ENCODE assay signal across 8 cellular contexts in genomic region chr16:85800321-85800669, GRCh38. TPM values are rescaled to one million over a fixed set of nuclear protein-coding genes. Genes with fewer than 3 reads are reported as not detected.
DNase-seq lines count a peak whose midpoint lies in the region; ATAC-seq and TF ChIP-seq lines count a peak whose summit lies in the region.

No MANE protein-coding gene starts in this region.

- no peak for DNase-seq in SK-N-SH
- no peak for DNase-seq in RWPE2 (ENCODE audit: low spot score)
- DNase-seq in effector CD8-positive, alpha-beta T cell (lab: John Stamatoyannopoulos, UW) = peak; percentile 45
- DNase-seq in naive thymus-derived CD4-positive, alpha-beta T cell = peak in 1 of 9 donors; percentile 72
- DNase-seq in inferior parietal cortex (ENCODE audit: extremely low spot score) = no peak
- no peak for DNase-seq in SHP77 (lab: John Stamatoyannopoulos, UW)
- no peak for DNase-seq in NCI-H748 (lab: John Stamatoyannopoulos, UW; ENCODE audit: unreplicated experiment)

- H3K9me3 ChIP-seq in SK-N-SH (no peaks in the 10 kb centered on the region), RWPE2 (ENCODE audit: severe bottlenecking) (no peaks in the 10 kb centered on the region)
- no peaks in the 10 kb centered on the region for H3K9me3 ChIP-seq in naive thymus-derived CD4-positive, alpha-beta T cell (ENCODE audit: control insufficient read depth in 2 of 3, low read length in 3 of 3)

- no peak for TF ChIP-seq RAD21 in SK-N-SH (IDR thresholded peaks at IDR 0.05; ENCODE audit: low read length)

- H3K9ac ChIP-seq in SK-N-SH = peak overlapping the region; percentile 96

- TF ChIP-seq CTCF in SK-N-SH (IDR thresholded peaks at IDR 0.05) (no peak), RWPE2 (IDR thresholded peaks at IDR 0.05; ENCODE audit: poor library complexity, severe bottlenecking) (no peak)

- H2AFZ ChIP-seq in SK-N-SH (ENCODE audit: low read depth) = no peak overlapping the region

- intact Hi-C loops in naive thymus-derived CD4-positive, alpha-beta T cell (cut with micrococcal nuclease) = loop anchor here in 1 of 2 donors (1.0 to 5.0 kb wide), 2 partner anchors 19 to 97 kb away; partner anchors contain the start of gene IRF8

- no peak for ATAC-seq in SK-N-SH treated with all-trans-retinoic acid at 6 μM for 48 hours
- peak; percentile 2; the same call in 1 of the 3 replicates for ATAC-seq in RWPE2 (ENCODE audit: low read depth)
- ATAC-seq in naive thymus-derived CD4-positive, alpha-beta T cell = peak; percentile 37

- no peaks in the 10 kb centered on the region for H3K9me2 ChIP-seq in SK-N-SH

- no peaks in the 10 kb centered on the region for H3K27me3 ChIP-seq in SK-N-SH (ENCODE audit: insufficient read depth)
- H3K27me3 ChIP-seq in RWPE2 (ENCODE audit: insufficient read depth, poor library complexity, severe bottlenecking) = no peaks in the 10 kb centered on the region
- no peaks in the 10 kb centered on the region for H3K27me3 ChIP-seq in naive thymus-derived CD4-positive, alpha-beta T cell (ENCODE audit: control insufficient read depth in 2 of 2, insufficient read depth in 2 of 2, low read length in 2 of 2)

- POLR2A ChIA-PET in SK-N-SH (lab: Yijun Ruan, JAX) = interaction anchor here (0.5 kb wide), 1 partner anchor 58 kb away, joined by 3 read pairs; no protein-coding TSS in a partner anchor
- POLR2A ChIA-PET in naive thymus-derived CD4-positive, alpha-beta T cell (lab: Charles Lee) = interaction anchor here (0.7 to 1.6 kb wide), 2 partner anchors 10 to 124 kb away, joined by 3 read pairs; no protein-coding TSS in a partner anchor

- peaks cover 0 to 2% (median 0%) of the 10 kb centered on the region in 11 donors for H3K9me3 Mint-ChIP-seq in naive thymus-derived CD4-positive, alpha-beta T cell

- peaks cover 41 to 51% of the 10 kb centered on the region in 2 experiments for H3K36me3 ChIP-seq in SK-N-SH (replicated peaks in 1 of 2; ENCODE audit: control insufficient read depth in 1 of 2, insufficient read depth in 2 of 2, low read length in 1 of 2)
- peaks cover 79% of the 10 kb centered on the region for H3K36me3 ChIP-seq in RWPE2 (ENCODE audit: low read depth)
- H3K36me3 ChIP-seq in naive thymus-derived CD4-positive, alpha-beta T cell (ENCODE audit: control insufficient read depth in 2 of 3, insufficient read depth in 3 of 3, low read length in 3 of 3) = peaks cover under 1 to 69% (median 5%) of the 10 kb centered on the region in 3 experiments

- H3F3A ChIP-seq in SK-N-SH (replicated peaks; ENCODE audit: insufficient read depth) = peaks cover 3% of the 10 kb centered on the region

- peak overlapping the region; percentile 83 to 92 (median 88) for H3K4me3 Mint-ChIP-seq in naive thymus-derived CD4-positive, alpha-beta T cell

- H3K27ac ChIP-seq in SK-N-SH (ENCODE audit: low read depth in 2 of 2, low read length in 1 of 2) (peak overlapping the region; percentile 69 to 78; a peak in 2 of 4 replicates), RWPE2 (ENCODE audit: poor library complexity, severe bottlenecking) (peak overlapping the region; percentile 74)
- H3K27ac ChIP-seq in naive thymus-derived CD4-positive, alpha-beta T cell (ENCODE audit: low read depth, low read length) = peak overlapping the region; percentile 99

- no peak for TF ChIP-seq EP300 in SK-N-SH (IDR thresholded peaks at IDR 0.05; ENCODE audit: borderline replicate concordance in 1 of 2, low read depth in 1 of 2, low read length in 1 of 2)

- H3K4me1 Mint-ChIP-seq in naive thymus-derived CD4-positive, alpha-beta T cell = peaks cover 37 to 72% (median 62%) of the 10 kb centered on the region in 7 donors

- peaks cover 53% of the 10 kb centered on the region for H4K20me1 ChIP-seq in SK-N-SH (ENCODE audit: insufficient read depth)

- H3K79me2 ChIP-seq in SK-N-SH (ENCODE audit: insufficient read depth) = peaks cover 83% of the 10 kb centered on the region

- no peaks in the 10 kb centered on the region for H3K27me3 Mint-ChIP-seq in naive thymus-derived CD4-positive, alpha-beta T cell

- H3K4me1 ChIP-seq in SK-N-SH (ENCODE audit: control insufficient read depth in 1 of 2, insufficient read depth in 2 of 2, low read depth in 1 of 2, low read length in 1 of 2) (peaks cover 14 to 15% of the 10 kb centered on the region in 2 experiments; a peak in 2 of 4 replicates), RWPE2 (ENCODE audit: insufficient read depth, poor library complexity, severe bottlenecking) (peaks cover 16% of the 10 kb centered on the region)
- H3K4me1 ChIP-seq in naive thymus-derived CD4-positive, alpha-beta T cell (ENCODE audit: control insufficient read depth in 2 of 2, insufficient read depth in 2 of 2, low read length in 2 of 2) = peaks cover 18 to 26% of the 10 kb centered on the region in 2 donors

- 18% methylated on average over 9 of the region's 9 CpGs for WGBS in SK-N-SH (ENCODE audit: low lambda C conversion rate)

- H3K4me3 ChIP-seq in SK-N-SH (ENCODE audit: low read depth in 2 of 2, low read length in 1 of 2) = peak overlapping the region; percentile 88 to 96
- H3K4me3 ChIP-seq in RWPE2 (ENCODE audit: severe bottlenecking) = peak overlapping the region; percentile 91
- H3K4me3 ChIP-seq in naive thymus-derived CD4-positive, alpha-beta T cell (ENCODE audit: low read length) = peak overlapping the region; percentile 81

- CTCF ChIA-PET in SK-N-SH (lab: Yijun Ruan, JAX) = interaction anchor here (0.7 to 1.3 kb wide), 5 partner anchors 11 to 125 kb away, joined by 3 to 8 read pairs (median 3); no protein-coding TSS in a partner anchor
- CTCF ChIA-PET in naive thymus-derived CD4-positive, alpha-beta T cell (lab: Charles Lee) = no interaction called here

- H3K36me3 Mint-ChIP-seq in naive thymus-derived CD4-positive, alpha-beta T cell = peaks cover 30 to 49% (median 36%) of the 10 kb centered on the region in 5 donors

- H3K27ac Mint-ChIP-seq in naive thymus-derived CD4-positive, alpha-beta T cell = peak overlapping the region; percentile 90 to 98 (median 95)

- H3K4me2 ChIP-seq in SK-N-SH = peak overlapping the region; percentile 98

TF ChIP-seq in SK-N-SH, 30 proteins besides CTCF, POLR2A, EP300 and RAD21 (continues in another document):
- TF ChIP-seq GABPA (IDR thresholded peaks at IDR 0.05; ENCODE audit: low read depth) (no peak), FOXJ3 (CRISPR knock-in tag; IDR thresholded peaks at IDR 0.05) (no peak), EZH2phosphoT487 (IDR thresholded peaks at IDR 0.05; ENCODE audit: borderline replicate concordance, low read depth) (no peak), RFX5 (IDR thresholded peaks at IDR 0.05; ENCODE audit: low read length) (no peak)

TF ChIP-seq in SK-N-SH treated with all-trans-retinoic acid at 6 μM for 48 hours, 23 proteins besides CTCF, POLR2A, EP300 and RAD21 (continues in another document):
- TF ChIP-seq CREB5 (CRISPR knock-in tag; IDR thresholded peaks at IDR 0.05; ENCODE audit: low read depth) = no peak
- TF ChIP-seq ZNF8 (CRISPR knock-in tag; IDR thresholded peaks at IDR 0.05) = no peak
- no peak for TF ChIP-seq PPARA (CRISPR knock-in tag; IDR thresholded peaks at IDR 0.05; ENCODE audit: borderline replicate concordance)
- TF ChIP-seq ZC3H10 (CRISPR knock-in tag; IDR thresholded peaks at IDR 0.05) = no peak
- no peak for TF ChIP-seq GLIS3 (CRISPR knock-in tag; IDR thresholded peaks at IDR 0.05)
- TF ChIP-seq CSDC2 (CRISPR knock-in tag; IDR thresholded peaks at IDR 0.05) = no peak
- no peak for TF ChIP-seq ZFP3 (CRISPR knock-in tag; IDR thresholded peaks at IDR 0.05)
- TF ChIP-seq OSR1 (CRISPR knock-in tag; IDR thresholded peaks at IDR 0.05) = no peak
- TF ChIP-seq TCF4 (CRISPR knock-in tag; IDR thresholded peaks at IDR 0.05; ENCODE audit: borderline replicate concordance) = no peak
- TF ChIP-seq ESRRG (CRISPR knock-in tag; IDR thresholded peaks at IDR 0.05) = no peak
- TF ChIP-seq ISL1 (CRISPR knock-in tag; IDR thresholded peaks at IDR 0.05) = no peak
- no peak for TF ChIP-seq CSRNP3 (CRISPR knock-in tag; IDR thresholded peaks at IDR 0.05)

RNA-seq across cellular contexts. Expression of gene COX4I1, which starts 0.8 kb away (rescaled TPM):
- polyA plus RNA-seq in SK-N-SH (2012; rRNA removed) = 1,138 and 1,294 TPM in 2 replicates
- polyA plus RNA-seq in SK-N-SH (2012; cell fraction: cytosol; rRNA removed) = 1,164 and 1,171 TPM in 2 replicates
- 473 and 619 TPM in 2 replicates for polyA plus RNA-seq in SK-N-SH (2012; cell fraction: nucleus; rRNA removed)
- total RNA-seq in naive thymus-derived CD4-positive, alpha-beta T cell = 100 to 1,000 TPM; 479 to 692 (median 661) TPM
- polyA plus RNA-seq in naive thymus-derived CD4-positive, alpha-beta T cell = 1,000 to 10,000 TPM; 1,296 to 1,303 TPM

RNA-seq across cellular contexts. Expression of gene EMC8, which starts 1.0 kb away (rescaled TPM):
- polyA plus RNA-seq in SK-N-SH (2012; rRNA removed) = 45.9 and 52.9 TPM in 2 replicates
- polyA plus RNA-seq in SK-N-SH (2012; cell fraction: cytosol; rRNA removed) = 36.2 and 45.8 TPM in 2 replicates
- polyA plus RNA-seq in SK-N-SH (2012; cell fraction: nucleus; rRNA removed) = 42.9 and 47.0 TPM in 2 replicates
- total RNA-seq in naive thymus-derived CD4-positive, alpha-beta T cell = 10 to 100 TPM; 22.4 to 31.8 (median 28.7) TPM
- 10 to 100 TPM; 24.8 to 26.1 TPM for polyA plus RNA-seq in naive thymus-derived CD4-positive, alpha-beta T cell

RNA-seq across cellular contexts. Expression of gene C16orf74, which starts 49.4 kb away (rescaled TPM):
- 15.9 and 27.2 TPM in 2 replicates for polyA plus RNA-seq in SK-N-SH (2012; rRNA removed)
- 13.7 and 16.7 TPM in 2 replicates for polyA plus RNA-seq in SK-N-SH (2012; cell fraction: cytosol; rRNA removed)
- polyA plus RNA-seq in SK-N-SH (2012; cell fraction: nucleus; rRNA removed) = 20.6 and 35.2 TPM in 2 replicates
- 10 to 100 TPM in 3 of 5 experiments, 1 to 10 TPM in 1, under 1 TPM in 1; 0.99 to 19.8 (median 11.7) TPM for total RNA-seq in naive thymus-derived CD4-positive, alpha-beta T cell
- 10 to 100 TPM; 13.1 to 16.0 TPM for polyA plus RNA-seq in naive thymus-derived CD4-positive, alpha-beta T cell
